8 cellular contexts compared by ENCODE assay signal in genomic region chr7:65770473-65771163, GRCh38.
DNase-seq lines count a peak whose midpoint lies in the region; ATAC-seq and TF ChIP-seq lines count a peak whose summit lies in the region.
"Not testable (repeated sequence)": the region's sequence is repeated elsewhere in the genome, so short reads cannot be mapped to it uniquely, and the experiment has no call there.

No MANE protein-coding gene starts in this region.

- peak overlapping the region; percentile 83 to 100 for H3K4me3 ChIP-seq in DND-41 (ENCODE audit: low read depth in 1 of 2, low read length in 2 of 2)
- H3K4me3 ChIP-seq in PC-9, result peak overlapping the region; percentile 58
- H3K4me3 ChIP-seq in esophagus (ENCODE audit: low read depth in 1 of 2, low read length in 2 of 2), result peak overlapping the region; percentile 90 to 99
- peak overlapping the region; percentile 55 to 86 for H3K4me3 ChIP-seq in muscle layer of duodenum (ENCODE audit: low read depth in 1 of 2, low read length in 2 of 2)

- peak overlapping the region; percentile 91 for H3K4me3 Mint-ChIP-seq in activated T-cell treated with anti-CD3 and anti-CD28 coated beads, Interleukin-2, amount 50 U/mL, for 4 hours

- H3K27ac ChIP-seq in DND-41 (ENCODE audit: low read length), result peak overlapping the region; percentile 87
- peak overlapping the region; percentile 68 for H3K27ac ChIP-seq in PC-9
- peak overlapping the region; percentile 88 to 91 for H3K27ac ChIP-seq in esophagus (ENCODE audit: low read depth in 2 of 2, low read length in 1 of 2)
- peak overlapping the region; percentile 72 for H3K27ac ChIP-seq in muscle layer of duodenum (ENCODE audit: low read length)

- not testable (repeated sequence) for H3K9me3 ChIP-seq in DND-41 (ENCODE audit: insufficient read depth, low read length, severe bottlenecking); PC-9 (ENCODE audit: insufficient read depth, low read depth); esophagus (ENCODE audit: control insufficient read depth in 2 of 2, insufficient read depth in 1 of 2, low read depth in 1 of 2, low read length in 1 of 2); muscle layer of duodenum (ENCODE audit: control insufficient read depth in 1 of 2, low read length in 2 of 2)

- not testable (repeated sequence) for H3K9me3 Mint-ChIP-seq in activated T-cell treated with anti-CD3 and anti-CD28 coated beads, Interleukin-2, amount 50 U/mL, for 4 hours

- H3K9me2 ChIP-seq in PC-9 (ENCODE audit: insufficient read depth), result not testable (repeated sequence)

- intact Hi-C loops in PC-9 (cut with micrococcal nuclease; ENCODE audit: unreplicated experiment), result not testable (repeated sequence)

- WGBS in esophagus, 2 donors, result 1 to 2% methylated on average over 42 to 43 of the region's 43 CpGs

- not testable (repeated sequence) for H3K4me1 ChIP-seq in DND-41 (ENCODE audit: insufficient read depth, low read length); PC-9 (replicated peaks; ENCODE audit: insufficient read depth); esophagus (ENCODE audit: control insufficient read depth in 2 of 2, insufficient read depth in 2 of 2, low read length in 1 of 2); muscle layer of duodenum (ENCODE audit: control insufficient read depth in 1 of 2, insufficient read depth in 2 of 2, low read length in 2 of 2)

- H4K20me1 ChIP-seq in DND-41 (ENCODE audit: insufficient read depth, low read length); PC-9 (ENCODE audit: insufficient read depth): not testable (repeated sequence)

- DNase-seq in DND-41, result peak; percentile 93
- DNase-seq in KBM-7, result peak; percentile 90
- peak; percentile 88 to 98 for DNase-seq in PC-9
- DNase-seq in activated T-cell treated with anti-CD3 and anti-CD28 coated beads, Interleukin-2, amount 50 U/mL, for 4 hours, result peak; percentile 93
- peak; percentile 95 for DNase-seq in stimulated activated CD8-positive, alpha-beta memory T cell treated with anti-CD3 and anti-CD28 coated beads, Interleukin-7, amount 100 ng/mL, for 24 hours (ENCODE audit: low read depth)

- not testable (repeated sequence) for H3K27me3 ChIP-seq in DND-41 (ENCODE audit: insufficient read depth, low read length, poor library complexity); PC-9 (ENCODE audit: insufficient read depth, low read depth); esophagus (ENCODE audit: control insufficient read depth in 1 of 2, insufficient read depth in 2 of 2, low read length in 2 of 2); muscle layer of duodenum (ENCODE audit: low read depth, low read length)

- CTCF ChIA-PET in PC-9 (lab: Charles Lee), result interaction anchor here (0.6 kb wide), 1 partner anchor 70 kb away, joined by 4 read pairs; no protein-coding TSS in a partner anchor

- in situ Hi-C loops in KBM-7 (cut with MboI; ENCODE audit: low pct_unique_long_range_greater_than_20kb, low sequenced_read_pairs), result not testable (repeated sequence)

- H3K36me3 ChIP-seq in DND-41 (ENCODE audit: insufficient read depth, low read length); PC-9 (ENCODE audit: low read depth); esophagus (ENCODE audit: control insufficient read depth in 2 of 2, insufficient read depth in 2 of 2, low read length in 1 of 2); muscle layer of duodenum (ENCODE audit: control insufficient read depth in 1 of 2, insufficient read depth in 2 of 2, low read length in 2 of 2): not testable (repeated sequence)

- ATAC-seq in DND-41 (ENCODE audit: insufficient read depth, low read depth) (peak; percentile 92), GM21723 (IDR thresholded peaks at IDR 0.05; ENCODE audit: unreplicated experiment) (peak; percentile 98)
- ATAC-seq in activated T-cell treated with anti-CD3 and anti-CD28 coated beads, Interleukin-2, amount 50 U/mL, for 4 hours, result peak; percentile 95 to 96

- H2AFZ ChIP-seq in DND-41 (ENCODE audit: low read depth, low read length) (peak overlapping the region; percentile 99), PC-9 (peak overlapping the region; percentile 74)

- not testable (repeated sequence) for H3F3A ChIP-seq in PC-9 (ENCODE audit: insufficient read depth, low read depth)

- H3K27me3 Mint-ChIP-seq in activated T-cell treated with anti-CD3 and anti-CD28 coated beads, Interleukin-2, amount 50 U/mL, for 4 hours (ENCODE audit: low read depth), result not testable (repeated sequence)

- H3K79me2 ChIP-seq in DND-41 (ENCODE audit: insufficient read depth, low read length), result not testable (repeated sequence)
- peaks cover 11% of the 10 kb centered on the region; the same call in 1 of the 2 replicates for H3K79me2 ChIP-seq in PC-9 (ENCODE audit: low read depth)

- POLR2A ChIA-PET in PC-9 (lab: Charles Lee; ENCODE audit: unreplicated experiment), result interaction anchor here (0.6 to 0.7 kb wide), 3 partner anchors 20 to 212 kb away, joined by 3 to 4 read pairs (median 3); partner anchors contain the start of gene GUSB

- H3K4me1 Mint-ChIP-seq in activated T-cell treated with anti-CD3 and anti-CD28 coated beads, Interleukin-2, amount 50 U/mL, for 4 hours (ENCODE audit: low read depth), result peaks cover 11% of the 10 kb centered on the region

- H3K4me2 ChIP-seq in DND-41 (ENCODE audit: insufficient read depth, low read length), result peak overlapping the region; percentile 73
- peak overlapping the region; percentile 76 for H3K4me2 ChIP-seq in PC-9

- peak; percentile 33 for TF ChIP-seq CTCF in DND-41 (IDR thresholded peaks at IDR 0.05; ENCODE audit: borderline replicate concordance, extremely low read depth, low read length, poor library complexity, severe bottlenecking)
- TF ChIP-seq CTCF in PC-9 (conservative IDR thresholded peaks at IDR 0.05), result not testable (repeated sequence)

- H3K36me3 Mint-ChIP-seq in activated T-cell treated with anti-CD3 and anti-CD28 coated beads, Interleukin-2, amount 50 U/mL, for 4 hours (ENCODE audit: insufficient read depth), result not testable (repeated sequence)

- H3K9ac ChIP-seq in DND-41 (ENCODE audit: low read depth, low read length), result peak overlapping the region; percentile 74

- BruUV-seq in PC-9 (replicated peaks; lab: Mats Ljungman, UMichigan), result not testable (repeated sequence)

Comparison
In these comparisons a context has a peak if more than half of its experiments do, and no peak if none do; other contexts are left out.
1. Peak in every context shown above with its lines: DNase-seq, ATAC-seq, H3K4me3 ChIP-seq and H3K27ac ChIP-seq.